ENCODE assay signal across 14 cellular contexts in the genomic region with DNA sequence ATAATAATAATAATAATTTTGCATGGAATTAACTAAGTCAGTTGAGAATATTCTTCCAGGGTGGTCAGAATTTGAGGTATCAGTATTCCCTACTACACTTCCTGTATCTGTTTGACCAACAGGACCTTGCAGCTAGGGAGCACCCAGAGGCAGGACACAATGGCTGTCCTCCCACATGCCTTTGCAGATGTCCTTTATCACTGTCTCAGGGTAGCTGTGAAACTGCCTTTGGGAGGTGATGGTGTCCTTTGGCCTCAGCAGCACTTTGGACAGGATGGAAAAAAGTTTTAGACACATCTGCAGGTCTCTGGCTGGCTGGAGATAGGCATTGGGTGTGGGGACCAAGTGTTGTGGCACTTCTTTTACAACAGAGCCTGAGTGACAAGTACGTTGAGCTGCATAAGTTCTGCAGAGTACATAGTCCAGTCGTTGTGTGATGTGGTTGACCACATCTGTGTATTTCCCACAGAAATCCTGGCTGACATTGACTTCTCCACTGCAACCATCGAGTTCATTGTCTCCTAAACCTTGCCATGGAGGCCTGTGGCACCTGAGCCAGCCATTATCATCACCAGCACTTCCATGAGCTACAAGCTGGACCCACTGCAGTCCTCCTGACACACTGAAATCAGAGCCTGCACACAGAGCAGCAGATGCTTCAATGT. TPM values are rescaled to one million over a fixed set of nuclear protein-coding genes. Genes with fewer than 3 reads are reported as not detected.
DNase-seq lines count a peak whose midpoint lies in the region; ATAC-seq and TF ChIP-seq lines count a peak whose summit lies in the region.
"Had no signal": no experiment of that assay in that cellular context is flagged by ENCODE, and none has a peak within 500 bp of the region (broad histone marks: within the 10 kb centered on the region; RNA-seq: fewer than 3 reads in every experiment).

No MANE protein-coding gene starts in this region.

- H3K4me3 ChIP-seq in suprapubic skin (no peak overlapping the region), mucosa of descending colon (no peak overlapping the region)

- no peak for TF ChIP-seq POLR2A in suprapubic skin (IDR thresholded peaks at IDR 0.05)

- H3K9me3 Mint-ChIP-seq in activated CD4-positive, alpha-beta T cell treated with anti-CD3 and anti-CD28 coated beads, Interleukin-2, amount 10 ng/mL, durations not matched to agents 24 days and 14 days, result no peaks in the 10 kb centered on the region
- H3K9me3 Mint-ChIP-seq in endothelial cell (ENCODE audit: unreplicated experiment), result no peaks in the 10 kb centered on the region
- no peaks in the 10 kb centered on the region for H3K9me3 Mint-ChIP-seq in progenitor cell of endocrine pancreas (ENCODE audit: low read depth)

- H3K4me1 ChIP-seq in suprapubic skin (peaks cover 3% of the 10 kb centered on the region), mucosa of descending colon (ENCODE audit: low read depth) (no peaks in the 10 kb centered on the region)

- H3K4me1 Mint-ChIP-seq in activated CD4-positive, alpha-beta T cell treated with anti-CD3 and anti-CD28 coated beads, Interleukin-2, amount 10 ng/mL, durations not matched to agents 24 days and 14 days, result peaks cover 7% of the 10 kb centered on the region
- H3K4me1 Mint-ChIP-seq in endothelial cell (ENCODE audit: unreplicated experiment), result no peaks in the 10 kb centered on the region
- no peaks in the 10 kb centered on the region for H3K4me1 Mint-ChIP-seq in progenitor cell of endocrine pancreas (ENCODE audit: low read depth)
- H3K4me1 Mint-ChIP-seq: CD14-positive monocyte had no signal

- no peaks in the 10 kb centered on the region for H3K27me3 ChIP-seq in suprapubic skin

- no peak overlapping the region for H3K27ac ChIP-seq in suprapubic skin
- H3K27ac ChIP-seq: 22Rv1 had no signal

- peaks cover 42% of the 10 kb centered on the region for H3K36me3 Mint-ChIP-seq in activated CD4-positive, alpha-beta T cell treated with anti-CD3 and anti-CD28 coated beads, Interleukin-2, amount 10 ng/mL, durations not matched to agents 24 days and 14 days (ENCODE audit: low read depth)
- H3K36me3 Mint-ChIP-seq in endothelial cell (ENCODE audit: low read depth, unreplicated experiment) (peaks cover 16% of the 10 kb centered on the region), progenitor cell of endocrine pancreas (ENCODE audit: insufficient read depth) (peaks cover 21% of the 10 kb centered on the region)

- H3K9me3 ChIP-seq in suprapubic skin, result no peaks in the 10 kb centered on the region
- H3K9me3 ChIP-seq in mucosa of descending colon, result no peaks in the 10 kb centered on the region

- no peak for TF ChIP-seq EP300 in suprapubic skin (IDR thresholded peaks at IDR 0.05)

- no peak overlapping the region for H3K4me3 Mint-ChIP-seq in activated CD4-positive, alpha-beta T cell treated with anti-CD3 and anti-CD28 coated beads, Interleukin-2, amount 10 ng/mL, durations not matched to agents 24 days and 14 days
- H3K4me3 Mint-ChIP-seq in endothelial cell (ENCODE audit: unreplicated experiment) (no peak overlapping the region), progenitor cell of endocrine pancreas (ENCODE audit: low read depth) (no peak overlapping the region)
- H3K4me3 Mint-ChIP-seq: CD14-positive monocyte had no signal

- intact Hi-C loops in activated CD4-positive, alpha-beta T cell treated with anti-CD3 and anti-CD28 coated beads, Interleukin-2, amount 10 ng/mL, durations not matched to agents 24 days and 14 days (cut with micrococcal nuclease), result no loop called here
- intact Hi-C loops in mucosa of descending colon (cut with DNase I, micrococcal nuclease), result no loop called here

- TF ChIP-seq CTCF in endothelial cell (IDR thresholded peaks at IDR 0.05; ENCODE audit: unreplicated experiment), result no peak
- no peak for TF ChIP-seq CTCF in progenitor cell of endocrine pancreas (IDR thresholded peaks at IDR 0.05; ENCODE audit: unreplicated experiment)
- no peak for TF ChIP-seq CTCF in suprapubic skin (IDR thresholded peaks at IDR 0.05)
- TF ChIP-seq CTCF in mucosa of descending colon (IDR thresholded peaks at IDR 0.05), result no peak

- H3K27ac Mint-ChIP-seq in activated CD4-positive, alpha-beta T cell treated with anti-CD3 and anti-CD28 coated beads, Interleukin-2, amount 10 ng/mL, durations not matched to agents 24 days and 14 days, result no peak overlapping the region
- H3K27ac Mint-ChIP-seq in endothelial cell (ENCODE audit: unreplicated experiment), result peak overlapping the region; percentile 9
- peak overlapping the region; percentile 45 for H3K27ac Mint-ChIP-seq in progenitor cell of endocrine pancreas

- peak; percentile 34 for DNase-seq in activated CD4-positive, alpha-beta T cell treated with anti-CD3 and anti-CD28 coated beads, Interleukin-2, amount 10 ng/mL, durations not matched to agents 24 days and 14 days
- DNase-seq in activated CD4-positive, alpha-beta T cell treated with anti-CD3 and anti-CD28 coated beads for 48 hours, result no peak
- DNase-seq in SW480 (ENCODE audit: low spot score) (peak; percentile 51), endothelial cell (ENCODE audit: low spot score) (no peak), progenitor cell of endocrine pancreas (ENCODE audit: low spot score, unreplicated experiment) (no peak), suprapubic skin (ENCODE audit: low spot score in 2 of 2) (no peak), mucosa of descending colon (no peak)
- DNase-seq in NK-92 treated with Interleukin-12 subunit alpha and Interleukin-12 subunit beta, amount 100 ng/mL, for 24 hours (lab: John Stamatoyannopoulos, UW), result no peak
- DNase-seq: DMS 273 treated with DMSO at 0.1 percent for 48 hours had no signal

- ATAC-seq in mucosa of descending colon, result no peak

- H3K27me3 Mint-ChIP-seq in activated CD4-positive, alpha-beta T cell treated with anti-CD3 and anti-CD28 coated beads, Interleukin-2, amount 10 ng/mL, durations not matched to agents 24 days and 14 days, result no peaks in the 10 kb centered on the region
- H3K27me3 Mint-ChIP-seq in endothelial cell (ENCODE audit: unreplicated experiment) (peaks cover 5% of the 10 kb centered on the region), progenitor cell of endocrine pancreas (no peaks in the 10 kb centered on the region)

- H3K36me3 ChIP-seq in suprapubic skin (peaks cover 9% of the 10 kb centered on the region), mucosa of descending colon (ENCODE audit: low read depth) (no peaks in the 10 kb centered on the region)

- WGBS in suprapubic skin, result 69% methylated on average over 2 of the region's 3 CpGs

RNA-seq across cellular contexts. Expression of a gene that starts 19.1 kb away (rescaled TPM):
- 78.2 and 85.4 TPM in 2 replicates for total RNA-seq in activated CD4-positive, alpha-beta T cell treated with anti-CD3 and anti-CD28 coated beads, Interleukin-2, amount 10 ng/mL, durations not matched to agents 24 days and 14 days
- 79.5 TPM for total RNA-seq in endothelial cell (ENCODE audit: unreplicated experiment)
- total RNA-seq in progenitor cell of endocrine pancreas, result 85.1 and 88.9 TPM in 2 replicates
- 10 to 100 TPM; 49.4 to 81.9 (median 56.3) TPM for total RNA-seq in suprapubic skin
- total RNA-seq in mucosa of descending colon, result 10 to 100 TPM; 35.1 to 49.2 (median 47.9) TPM

RNA-seq across cellular contexts. Expression of a gene that starts 34.1 kb away (rescaled TPM):
- not detected in 2 replicates for total RNA-seq in activated CD4-positive, alpha-beta T cell treated with anti-CD3 and anti-CD28 coated beads, Interleukin-2, amount 10 ng/mL, durations not matched to agents 24 days and 14 days
- total RNA-seq in endothelial cell (ENCODE audit: unreplicated experiment), result not detected
- not detected in 2 replicates for total RNA-seq in progenitor cell of endocrine pancreas
- total RNA-seq in suprapubic skin, result not detected
- not detected for total RNA-seq in mucosa of descending colon
- total RNA-seq: A673, Daoy, HT-29 had no signal

Comparison
In these comparisons a context has a peak if more than half of its experiments do, and no peak if none do; other contexts are left out.
1. DNase-seq: peak in activated CD4-positive, alpha-beta T cell treated with anti-CD3 and anti-CD28 coated beads, Interleukin-2, amount 10 ng/mL, durations not matched to agents 24 days and 14 days (single experiment) and SW480 (single experiment); none in activated CD4-positive, alpha-beta T cell treated with anti-CD3 and anti-CD28 coated beads for 48 hours (single experiment), endothelial cell (single experiment), progenitor cell of endocrine pancreas (single experiment), suprapubic skin (0 of 2), mucosa of descending colon (0 of 3) and NK-92 treated with Interleukin-12 subunit alpha and Interleukin-12 subunit beta, amount 100 ng/mL, for 24 hours (single experiment).